ENCODE assay signal across 9 cellular contexts in the genomic region with DNA sequence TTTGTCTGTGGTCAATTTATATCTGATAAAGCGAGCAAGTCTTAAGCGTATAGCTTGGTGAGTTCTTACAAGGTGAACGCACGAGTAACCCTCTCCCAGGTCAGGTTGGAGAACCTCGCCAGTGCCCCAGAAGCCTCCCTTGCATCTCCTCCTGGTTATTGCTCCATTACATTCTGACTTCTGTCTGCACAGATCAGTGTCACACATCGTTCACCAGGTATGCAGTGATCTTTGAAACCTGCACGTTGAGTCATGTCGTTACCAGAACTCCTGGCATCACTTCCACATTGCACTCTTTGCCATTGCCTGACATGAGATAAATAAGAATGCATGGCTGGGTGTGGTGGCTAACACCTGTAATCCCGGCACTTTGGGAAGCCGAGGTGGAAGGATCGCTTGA. TPM values are rescaled to one million over a fixed set of nuclear protein-coding genes. Genes with fewer than 3 reads are reported as not detected.
DNase-seq lines count a peak whose midpoint lies in the region; ATAC-seq, FAIRE-seq and TF ChIP-seq lines count a peak whose summit lies in the region.
"Had no signal": no experiment of that assay in that cellular context is flagged by ENCODE, and none has a peak within 500 bp of the region (broad histone marks: within the 10 kb centered on the region; RNA-seq: fewer than 3 reads in every experiment).

No MANE protein-coding gene starts in this region.

- no peaks in the 10 kb centered on the region for H3K9me2 ChIP-seq in MM.1S (replicated peaks; ENCODE audit: insufficient read depth, low read length)

- CTCF ChIA-PET in activated B cell treated with CpG ODN at 0.5 μM for 24 hours (lab: Charles Lee): no interaction called here

- H2AFZ ChIP-seq in MM.1S (ENCODE audit: low read length): no peak overlapping the region

- H3K4me1 ChIP-seq in small intestine (ENCODE audit: control insufficient read depth in 2 of 2, insufficient read depth in 1 of 2, low read depth in 1 of 2, low read length in 1 of 2) (peaks cover 0 to 3% of the 10 kb centered on the region in 2 donors), MM.1S (ENCODE audit: low read length) (no peaks in the 10 kb centered on the region)

- peak overlapping the region; percentile 9 for H3K4me3 Mint-ChIP-seq in activated B cell treated with CpG ODN at 0.5 μM for 24 hours
- H3K4me3 Mint-ChIP-seq: brain had no signal

- no peak overlapping the region for H3K9ac ChIP-seq in MM.1S (ENCODE audit: low read length)

- no peak overlapping the region for H3K4me3 ChIP-seq in small intestine (ENCODE audit: low read depth in 1 of 2, low read length in 2 of 2)
- H3K4me3 ChIP-seq in MM.1S (ENCODE audit: low read length): no peak overlapping the region
- H3K4me3 ChIP-seq: tibial nerve had no signal

- no peak overlapping the region for H3K4me2 ChIP-seq in MM.1S (ENCODE audit: low read depth, low read length)

- TF ChIP-seq CTCF in activated B cell treated with CpG ODN at 0.5 μM for 24 hours (IDR thresholded peaks at IDR 0.05): no peak
- no peak for TF ChIP-seq CTCF in MM.1S (IDR thresholded peaks at IDR 0.05; ENCODE audit: low read length)

- POLR2A ChIA-PET in activated B cell treated with CpG ODN at 0.5 μM for 24 hours (lab: Charles Lee): no interaction called here

- FAIRE-seq in small intestine (lab: Jason Lieb, UNC): no peak
- FAIRE-seq in RCC 7860 (lab: Jason Lieb, UNC): no peak

- H3K27me3 ChIP-seq in small intestine (ENCODE audit: control insufficient read depth in 2 of 2, insufficient read depth in 2 of 2, low read length in 2 of 2) (no peaks in the 10 kb centered on the region), MM.1S (replicated peaks; ENCODE audit: insufficient read depth, low read length) (no peaks in the 10 kb centered on the region)
- H3K27me3 ChIP-seq: tibial nerve had no signal

- H3F3A ChIP-seq in MM.1S (ENCODE audit: insufficient read depth, low read length): no peaks in the 10 kb centered on the region

- WGBS in small intestine, 3 donors: 50 to 77% (median 62%) methylated on average over 11 of the region's 11 CpGs

- H3K27ac Mint-ChIP-seq in activated B cell treated with CpG ODN at 0.5 μM for 24 hours: no peak overlapping the region

- no peak overlapping the region for H3K27ac ChIP-seq in small intestine (ENCODE audit: low read depth in 1 of 2, low read length in 1 of 2)
- no peak overlapping the region for H3K27ac ChIP-seq in MM.1S (ENCODE audit: low read length)

- DNase-seq in activated B cell treated with CpG ODN at 0.5 μM for 24 hours: no peak
- peak; percentile 69 for DNase-seq in small intestine
- no peak for DNase-seq in NK-92 treated with Interleukin-12 subunit alpha and Interleukin-12 subunit beta, amount 100 ng/mL, for 24 hours (lab: John Stamatoyannopoulos, UW)
- DNase-seq in RCC 7860 (ENCODE audit: low spot score): no peak
- no peak for DNase-seq in MM.1S

- intact Hi-C loops in activated B cell treated with CpG ODN at 0.5 μM for 24 hours (cut with micrococcal nuclease): no loop called here

- H4K20me1 ChIP-seq in MM.1S (ENCODE audit: insufficient read depth, low read length): no peaks in the 10 kb centered on the region

- H3K9me3 Mint-ChIP-seq in activated B cell treated with CpG ODN at 0.5 μM for 24 hours: no peaks in the 10 kb centered on the region

- H3K27me3 Mint-ChIP-seq in activated B cell treated with CpG ODN at 0.5 μM for 24 hours: peaks cover 7% of the 10 kb centered on the region
- H3K27me3 Mint-ChIP-seq: brain had no signal

- peaks cover 15% of the 10 kb centered on the region for H3K4me1 Mint-ChIP-seq in activated B cell treated with CpG ODN at 0.5 μM for 24 hours

- no peaks in the 10 kb centered on the region for H3K36me3 Mint-ChIP-seq in activated B cell treated with CpG ODN at 0.5 μM for 24 hours (ENCODE audit: low read depth)

- no peaks in the 10 kb centered on the region for H3K79me2 ChIP-seq in MM.1S (ENCODE audit: low read length)

- H3K9me3 ChIP-seq in small intestine (ENCODE audit: control insufficient read depth, low read depth): no peaks in the 10 kb centered on the region
- H3K9me3 ChIP-seq in MM.1S (replicated peaks; ENCODE audit: insufficient read depth, low read length): no peaks in the 10 kb centered on the region
- H3K9me3 ChIP-seq: tibial nerve had no signal

- no peaks in the 10 kb centered on the region for H3K36me3 ChIP-seq in small intestine (ENCODE audit: control insufficient read depth in 2 of 2, insufficient read depth in 2 of 2, low read length in 2 of 2)
- H3K36me3 ChIP-seq in MM.1S (replicated peaks; ENCODE audit: insufficient read depth, low read length): no peaks in the 10 kb centered on the region
- H3K36me3 ChIP-seq: tibial nerve had no signal

- peak; percentile 88 for ATAC-seq in GM18868 (IDR thresholded peaks at IDR 0.05; ENCODE audit: unreplicated experiment)
- peak; percentile 66 for ATAC-seq in HG02610 (IDR thresholded peaks at IDR 0.05; ENCODE audit: unreplicated experiment)
- no peak for ATAC-seq in activated B cell treated with CpG ODN at 0.5 μM for 24 hours (ENCODE audit: low read depth)

RNA-seq across cellular contexts. Expression of gene AKAP12, which starts 44.2 kb away (rescaled TPM):
- 0.29 and 0.69 TPM in 2 replicates for total RNA-seq in activated B cell treated with CpG ODN at 0.5 μM for 24 hours
- 10 to 100 TPM in 1 of 3 donors, 1 to 10 TPM in 1, under 1 TPM in 1; 0.67 to 23.3 (median 3.5) TPM for polyA plus RNA-seq in small intestine
